In genomic region chr19:19662866-19663291, GRCh38 we compare ENCODE assay signal across 8 cellular contexts. TPM values are rescaled to one million over a fixed set of nuclear protein-coding genes. Genes with fewer than 3 reads are reported as not detected.
DNase-seq lines count a peak whose midpoint lies in the region; ATAC-seq and TF ChIP-seq lines count a peak whose summit lies in the region.

No MANE protein-coding gene starts in this region.

- no peaks in the 10 kb centered on the region for H3K27me3 Mint-ChIP-seq in CD4-positive, CD25-positive, alpha-beta regulatory T cell
- H3K27me3 Mint-ChIP-seq in activated CD4-positive, alpha-beta memory T cell treated with anti-CD3 and anti-CD28 coated beads, Interleukin-2, amount 10 ng/mL, durations not matched to agents 7 days and 5 days = no peaks in the 10 kb centered on the region
- no peaks in the 10 kb centered on the region for H3K27me3 Mint-ChIP-seq in stimulated activated naive CD8-positive, alpha-beta T cell treated with anti-CD3 and anti-CD28 coated beads, Interleukin-15, amount 100 ng/mL, for 72 hours

- peak overlapping the region; percentile 96 for H3K27ac ChIP-seq in CD4-positive, CD25-positive, alpha-beta regulatory T cell (ENCODE audit: insufficient read depth, low read length, poor library complexity, severe bottlenecking)

- H3K9ac ChIP-seq in iPS-15b (ENCODE audit: low read depth, low read length) = peak overlapping the region; percentile 79

- no peaks in the 10 kb centered on the region for H3K27me3 ChIP-seq in CD4-positive, CD25-positive, alpha-beta regulatory T cell (ENCODE audit: control insufficient read depth, insufficient read depth, low read length)
- H3K27me3 ChIP-seq in iPS-15b (ENCODE audit: control insufficient read depth, insufficient read depth, low read length) = no peaks in the 10 kb centered on the region

- H3K27ac Mint-ChIP-seq in CD4-positive, CD25-positive, alpha-beta regulatory T cell = peak overlapping the region; percentile 97 to 98 (median 97)
- peak overlapping the region; percentile 96 for H3K27ac Mint-ChIP-seq in activated CD4-positive, alpha-beta memory T cell treated with anti-CD3 and anti-CD28 coated beads, Interleukin-2, amount 10 ng/mL, durations not matched to agents 7 days and 5 days
- H3K27ac Mint-ChIP-seq in stimulated activated naive CD8-positive, alpha-beta T cell treated with anti-CD3 and anti-CD28 coated beads, Interleukin-15, amount 100 ng/mL, for 72 hours = peak overlapping the region; percentile 92 to 97

- H3K36me3 Mint-ChIP-seq in CD4-positive, CD25-positive, alpha-beta regulatory T cell = peaks cover 13% of the 10 kb centered on the region
- H3K36me3 Mint-ChIP-seq in activated CD4-positive, alpha-beta memory T cell treated with anti-CD3 and anti-CD28 coated beads, Interleukin-2, amount 10 ng/mL, durations not matched to agents 7 days and 5 days (ENCODE audit: low read depth) = peaks cover 60% of the 10 kb centered on the region

- CTCF ChIA-PET in activated CD4-positive, alpha-beta memory T cell treated with anti-CD3 and anti-CD28 coated beads, Interleukin-2, amount 10 ng/mL, durations not matched to agents 7 days and 5 days (lab: Charles Lee) = interaction anchor here (0.6 to 3.8 kb wide), 4 partner anchors 19 to 131 kb away, joined by 3 to 13 read pairs (median 8); partner anchors contain the start of gene GMIP
- CTCF ChIA-PET in GM10248 (lab: Yijun Ruan, JAX) = interaction anchor here (0.9 to 2.2 kb wide), 7 partner anchors 8 to 239 kb away, joined by 3 to 7 read pairs (median 5); partner anchors contain the start of genes GMIP and NDUFA13

- ATAC-seq in CD4-positive, CD25-positive, alpha-beta regulatory T cell (ENCODE audit: low read depth in 2 of 2) = no peak
- peak; percentile 0 for ATAC-seq in HG02870 (IDR thresholded peaks at IDR 0.05; ENCODE audit: unreplicated experiment)
- no peak for ATAC-seq in stimulated activated naive CD8-positive, alpha-beta T cell treated with anti-CD3 and anti-CD28 coated beads, Interleukin-15, amount 100 ng/mL, for 72 hours

- H3K36me3 ChIP-seq in CD4-positive, CD25-positive, alpha-beta regulatory T cell (ENCODE audit: control insufficient read depth, insufficient read depth, low read length) = peaks cover 20% of the 10 kb centered on the region
- peaks cover 20% of the 10 kb centered on the region for H3K36me3 ChIP-seq in iPS-15b (ENCODE audit: control insufficient read depth, insufficient read depth, low read length)

- peaks cover 0 to 3% (median 0%) of the 10 kb centered on the region in 7 donors for H3K9me3 Mint-ChIP-seq in CD4-positive, CD25-positive, alpha-beta regulatory T cell
- no peaks in the 10 kb centered on the region for H3K9me3 Mint-ChIP-seq in activated CD4-positive, alpha-beta memory T cell treated with anti-CD3 and anti-CD28 coated beads, Interleukin-2, amount 10 ng/mL, durations not matched to agents 7 days and 5 days
- no peaks in the 10 kb centered on the region for H3K9me3 Mint-ChIP-seq in stimulated activated naive CD8-positive, alpha-beta T cell treated with anti-CD3 and anti-CD28 coated beads, Interleukin-15, amount 100 ng/mL, for 72 hours

- H3K9me3 ChIP-seq in CD4-positive, CD25-positive, alpha-beta regulatory T cell (ENCODE audit: control insufficient read depth in 2 of 2, low read length in 2 of 2) = peaks cover 3 to 17% of the 10 kb centered on the region in 2 experiments
- H3K9me3 ChIP-seq in iPS-15b (ENCODE audit: control insufficient read depth, insufficient read depth, low read length) = no peaks in the 10 kb centered on the region

- POLR2A ChIA-PET in activated CD4-positive, alpha-beta memory T cell treated with anti-CD3 and anti-CD28 coated beads, Interleukin-2, amount 10 ng/mL, durations not matched to agents 7 days and 5 days (lab: Charles Lee) = interaction anchor here (0.7 to 4.6 kb wide), 30 partner anchors 9 to 1843 kb away, joined by 3 to 50 read pairs (median 8); partner anchors contain the start of genes GMIP, NDUFA13, TSSK6 and ZNF14
- POLR2A ChIA-PET in GM10248 (lab: Yijun Ruan, JAX) = interaction anchor here (1.1 to 1.4 kb wide), 2 partner anchors 203 to 238 kb away, joined by 3 read pairs; partner anchors contain the start of genes ZNF253 and ZNF93

- peak overlapping the region; percentile 91 to 99 (median 94) for H3K4me3 Mint-ChIP-seq in CD4-positive, CD25-positive, alpha-beta regulatory T cell
- H3K4me3 Mint-ChIP-seq in activated CD4-positive, alpha-beta memory T cell treated with anti-CD3 and anti-CD28 coated beads, Interleukin-2, amount 10 ng/mL, durations not matched to agents 7 days and 5 days = peak overlapping the region; percentile 81
- H3K4me3 Mint-ChIP-seq in stimulated activated naive CD8-positive, alpha-beta T cell treated with anti-CD3 and anti-CD28 coated beads, Interleukin-15, amount 100 ng/mL, for 72 hours = peak overlapping the region; percentile 95 to 98

- H3K4me1 Mint-ChIP-seq in CD4-positive, CD25-positive, alpha-beta regulatory T cell = peaks cover 14 to 52% (median 28%) of the 10 kb centered on the region in 4 donors
- H3K4me1 Mint-ChIP-seq in activated CD4-positive, alpha-beta memory T cell treated with anti-CD3 and anti-CD28 coated beads, Interleukin-2, amount 10 ng/mL, durations not matched to agents 7 days and 5 days = peaks cover 35% of the 10 kb centered on the region
- peaks cover 43% of the 10 kb centered on the region for H3K4me1 Mint-ChIP-seq in stimulated activated naive CD8-positive, alpha-beta T cell treated with anti-CD3 and anti-CD28 coated beads, Interleukin-15, amount 100 ng/mL, for 72 hours

- TF ChIP-seq CTCF in GM10248 (IDR thresholded peaks at IDR 0.05; ENCODE audit: control extremely low read depth, extremely low read depth, low read depth, missing control alignments) = no peak

- peak overlapping the region; percentile 84 for H3K4me3 ChIP-seq in CD4-positive, CD25-positive, alpha-beta regulatory T cell (ENCODE audit: low read depth, low read length)
- peak overlapping the region; percentile 92 for H3K4me3 ChIP-seq in iPS-15b (ENCODE audit: low read depth, low read length)

- H3K4me1 ChIP-seq in CD4-positive, CD25-positive, alpha-beta regulatory T cell (ENCODE audit: control insufficient read depth, insufficient read depth, low read length, poor library complexity, severe bottlenecking) = peaks cover 37% of the 10 kb centered on the region
- peaks cover 9% of the 10 kb centered on the region for H3K4me1 ChIP-seq in iPS-15b (ENCODE audit: control insufficient read depth, insufficient read depth, low read length)

- no peak for DNase-seq in CD4-positive, CD25-positive, alpha-beta regulatory T cell
- no peak for DNase-seq in activated CD4-positive, alpha-beta memory T cell treated with anti-CD3 and anti-CD28 coated beads, Interleukin-2, amount 10 ng/mL, durations not matched to agents 7 days and 5 days
- DNase-seq in stimulated activated naive CD8-positive, alpha-beta T cell treated with anti-CD3 and anti-CD28 coated beads, Interleukin-15, amount 100 ng/mL, for 72 hours = no peak
- no peak for DNase-seq in GM10248 (ENCODE audit: extremely low spot score)
- no peak for DNase-seq in iPS-NIHi11 (ENCODE audit: low spot score)
- no peak for DNase-seq in NCI-H146 treated with DMSO at 0.1 percent for 48 hours (lab: John Stamatoyannopoulos, UW; ENCODE audit: unreplicated experiment)

RNA-seq across cellular contexts. Expression of gene ATP13A1, which starts 0.6 kb away (rescaled TPM):
- total RNA-seq in CD4-positive, CD25-positive, alpha-beta regulatory T cell = 114 TPM
- 10 to 100 TPM; 24.1 to 31.9 (median 30.7) TPM for polyA plus RNA-seq in CD4-positive, CD25-positive, alpha-beta regulatory T cell
- total RNA-seq in activated CD4-positive, alpha-beta memory T cell treated with anti-CD3 and anti-CD28 coated beads, Interleukin-2, amount 10 ng/mL, durations not matched to agents 7 days and 5 days = 100 to 1,000 TPM; 102 to 107 TPM

RNA-seq across cellular contexts. Expression of gene ZNF101, which starts 5.8 kb away (rescaled TPM):
- 84.4 TPM for total RNA-seq in CD4-positive, CD25-positive, alpha-beta regulatory T cell
- 100 to 1,000 TPM; 123 to 168 (median 142) TPM for polyA plus RNA-seq in CD4-positive, CD25-positive, alpha-beta regulatory T cell
- 100 to 1,000 TPM; 105 to 108 TPM for total RNA-seq in activated CD4-positive, alpha-beta memory T cell treated with anti-CD3 and anti-CD28 coated beads, Interleukin-2, amount 10 ng/mL, durations not matched to agents 7 days and 5 days

RNA-seq across cellular contexts. Expression of gene GMIP, which starts 19.4 kb away (rescaled TPM):
- 155 TPM for total RNA-seq in CD4-positive, CD25-positive, alpha-beta regulatory T cell
- 10 to 100 TPM; 42.1 to 51.0 (median 45.7) TPM for polyA plus RNA-seq in CD4-positive, CD25-positive, alpha-beta regulatory T cell
- 100 to 1,000 TPM; 111 to 112 TPM for total RNA-seq in activated CD4-positive, alpha-beta memory T cell treated with anti-CD3 and anti-CD28 coated beads, Interleukin-2, amount 10 ng/mL, durations not matched to agents 7 days and 5 days

RNA-seq across cellular contexts. Expression of gene LPAR2, which starts 34.9 kb away (rescaled TPM):
- 120 TPM for total RNA-seq in CD4-positive, CD25-positive, alpha-beta regulatory T cell
- 10 to 100 TPM; 29.9 to 48.5 (median 40.4) TPM for polyA plus RNA-seq in CD4-positive, CD25-positive, alpha-beta regulatory T cell
- total RNA-seq in activated CD4-positive, alpha-beta memory T cell treated with anti-CD3 and anti-CD28 coated beads, Interleukin-2, amount 10 ng/mL, durations not matched to agents 7 days and 5 days = 10 to 100 TPM; 43.2 to 46.2 TPM

RNA-seq across cellular contexts. Expression of gene PBX4, which starts 44.4 kb away (rescaled TPM):
- 85.3 TPM for total RNA-seq in CD4-positive, CD25-positive, alpha-beta regulatory T cell
- polyA plus RNA-seq in CD4-positive, CD25-positive, alpha-beta regulatory T cell = 1 to 10 TPM; 4.1 to 7.2 (median 5.9) TPM
- 10 to 100 TPM; 49.0 to 55.6 TPM for total RNA-seq in activated CD4-positive, alpha-beta memory T cell treated with anti-CD3 and anti-CD28 coated beads, Interleukin-2, amount 10 ng/mL, durations not matched to agents 7 days and 5 days
